30 cellular contexts compared by ENCODE assay signal in the genomic region with DNA sequence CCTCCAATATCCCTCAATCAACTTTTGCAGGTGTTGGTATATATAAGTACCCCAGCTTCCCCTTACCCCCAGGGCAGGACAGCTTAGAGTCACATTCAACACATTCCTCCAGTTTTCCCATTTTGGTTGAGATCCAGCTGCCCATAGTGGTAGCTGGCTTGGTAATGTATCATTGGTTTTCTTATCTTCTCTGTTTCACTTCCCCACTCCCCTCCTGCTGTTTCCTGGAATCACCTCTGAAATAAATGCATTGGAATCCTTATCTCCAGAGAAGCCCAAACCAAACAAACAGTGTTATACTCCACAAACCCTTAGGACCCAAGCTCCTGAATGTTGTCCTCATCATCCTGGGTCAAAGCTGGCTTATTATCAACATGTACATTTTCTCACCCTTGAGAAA.
"Had no signal": no experiment of that assay in that cellular context is flagged by ENCODE, and none has a peak within 500 bp of the region (broad histone marks: within the 10 kb centered on the region; RNA-seq: fewer than 3 reads in every experiment).

No MANE protein-coding gene starts in this region.

- H3K4me3 ChIP-seq: right lobe of liver, uterus had no signal

- H3K27me3 ChIP-seq: neutrophil, right lobe of liver, uterus had no signal

- H3K27ac Mint-ChIP-seq: activated B cell treated with CpG ODN at 0.5 μM for 24 hours; activated naive CD8-positive, alpha-beta T cell; activated T-cell treated with anti-CD3 and anti-CD28 coated beads, Interleukin-2, amount 50 U/mL, for 72 hours; mesothelial cell of epicardium; nephron progenitor cell; stimulated activated effector memory CD8-positive, alpha-beta T cell treated with anti-CD3 and anti-CD28 coated beads, Interleukin-12 subunit alpha, Interleukin-12 subunit beta, amount 100 ng/mL, for 72 hours; T-helper 2 cell treated with Interferon-gamma antibody and Interleukin-4, amounts not matched to agents 5 μg/mL and 100 μg/mL, for 36 hours; type B pancreatic cell had no signal

- H3K4me1 ChIP-seq: right lobe of liver, uterus had no signal

- H3K4me1 Mint-ChIP-seq: mesothelial cell of epicardium, nephron progenitor cell had no signal

- H3K9me3 Mint-ChIP-seq: activated B cell treated with CpG ODN at 0.5 μM for 24 hours; activated T-cell treated with anti-CD3 and anti-CD28 coated beads, Interleukin-2, amount 50 U/mL, for 72 hours; mesothelial cell of epicardium; naive B cell; nephron progenitor cell; stimulated activated effector memory CD8-positive, alpha-beta T cell treated with anti-CD3 and anti-CD28 coated beads, Interleukin-12 subunit alpha, Interleukin-12 subunit beta, amount 100 ng/mL, for 72 hours; stimulated activated naive CD8-positive, alpha-beta T cell treated with anti-CD3 and anti-CD28 coated beads, Interleukin-15, amount 100 ng/mL, for 72 hours; T-helper 2 cell treated with Interferon-gamma antibody and Interleukin-4, amounts not matched to agents 5 μg/mL and 100 μg/mL, for 36 hours; type B pancreatic cell had no signal

- H3K36me3 ChIP-seq: neutrophil, right lobe of liver, uterus had no signal

- DNase-seq: activated B cell treated with CpG ODN at 0.5 μM for 24 hours; activated effector memory CD4-positive, alpha-beta T cell treated with Interleukin-2 at 50 U/mL for 16 hours; activated naive CD4-positive, alpha-beta T cell treated with Interleukin-2 at 50 U/mL for 16 hours; activated T-cell treated with anti-CD3 and anti-CD28 coated beads for 4 hours; activated T-cell treated with anti-CD3 and anti-CD28 coated beads, Interleukin-2, amount 50 U/mL, for 72 hours; anterior cingulate cortex; caudate nucleus; cortex of kidney; foreskin fibroblast; head of caudate nucleus; hippocampal formation; left cardiac atrium; left ventricle myocardium superior; naive B cell; nephron progenitor cell; right lobe of liver; stimulated activated CD4-positive, alpha-beta T cell treated with anti-CD3 and anti-CD28 coated beads, Interleukin-12 subunit alpha, Interleukin-12 subunit beta, amount 100 ng/mL, for 4 hours; stimulated activated CD4-positive, alpha-beta T cell treated with anti-CD3 and anti-CD28 coated beads, Interleukin-4, amount 100 ng/mL, for 1 hour; stimulated activated naive CD8-positive, alpha-beta T cell treated with anti-CD3 and anti-CD28 coated beads, Interleukin-15, amount 100 ng/mL, for 72 hours; substantia nigra; uterus had no signal

- H3K27me3 Mint-ChIP-seq: type B pancreatic cell had no signal

- H3K27ac ChIP-seq: neutrophil, right lobe of liver, uterus had no signal

- FAIRE-seq: endothelial cell of umbilical vein, keratinocyte, TTC549 had no signal

- ATAC-seq: activated T-cell treated with anti-CD3 and anti-CD28 coated beads, Interleukin-2, amount 50 U/mL, for 72 hours; left cardiac atrium; left ventricle myocardium superior; right lobe of liver; stimulated activated effector memory CD8-positive, alpha-beta T cell treated with anti-CD3 and anti-CD28 coated beads, Interleukin-12 subunit alpha, Interleukin-12 subunit beta, amount 100 ng/mL, for 72 hours; stimulated activated naive CD8-positive, alpha-beta T cell treated with anti-CD3 and anti-CD28 coated beads, Interleukin-15, amount 100 ng/mL, for 72 hours had no signal

- H3K4me3 Mint-ChIP-seq: activated B cell treated with CpG ODN at 0.5 μM for 24 hours; activated naive CD8-positive, alpha-beta T cell; activated T-cell treated with anti-CD3 and anti-CD28 coated beads, Interleukin-2, amount 50 U/mL, for 72 hours; mesothelial cell of epicardium; naive B cell; nephron progenitor cell; stimulated activated effector memory CD8-positive, alpha-beta T cell treated with anti-CD3 and anti-CD28 coated beads, Interleukin-12 subunit alpha, Interleukin-12 subunit beta, amount 100 ng/mL, for 72 hours; stimulated activated naive CD8-positive, alpha-beta T cell treated with anti-CD3 and anti-CD28 coated beads, Interleukin-15, amount 100 ng/mL, for 72 hours; T-helper 2 cell treated with Interferon-gamma antibody and Interleukin-4, amounts not matched to agents 5 μg/mL and 100 μg/mL, for 36 hours; type B pancreatic cell had no signal

- H3K9me3 ChIP-seq: neutrophil, right lobe of liver, uterus had no signal

- H3K36me3 Mint-ChIP-seq: activated naive CD8-positive, alpha-beta T cell; mesothelial cell of epicardium; naive B cell; stimulated activated effector memory CD8-positive, alpha-beta T cell treated with anti-CD3 and anti-CD28 coated beads, Interleukin-12 subunit alpha, Interleukin-12 subunit beta, amount 100 ng/mL, for 72 hours; type B pancreatic cell had no signal
